25 cellular contexts compared by ENCODE assay signal in genomic region chr21:42572906-42573495, GRCh38. TPM values are rescaled to one million over a fixed set of nuclear protein-coding genes. Genes with fewer than 3 reads are reported as not detected.
DNase-seq lines count a peak whose midpoint lies in the region; ATAC-seq and TF ChIP-seq lines count a peak whose summit lies in the region.
"Had no signal": no experiment of that assay in that cellular context is flagged by ENCODE, and none has a peak within 500 bp of the region (broad histone marks: within the 10 kb centered on the region; RNA-seq: fewer than 3 reads in every experiment).

No MANE protein-coding gene starts in this region.

- TF ChIP-seq CTCF in WTC11 (IDR thresholded peaks at IDR 0.05) = no peak
- TF ChIP-seq CTCF in GM20000 (IDR thresholded peaks at IDR 0.05; ENCODE audit: extremely low read depth, missing control alignments) = no peak

- H3K9me3 Mint-ChIP-seq in WTC11 = peaks cover 18% of the 10 kb centered on the region
- H3K9me3 Mint-ChIP-seq in stimulated activated memory B cell treated with anti-CD40 and anti-IgM and Interleukin-4, amounts not matched to agents 10 μg/mL and 1 μg/mL and 100 μg/mL, for 72 hours = peaks cover 11% of the 10 kb centered on the region

- H3K27me3 Mint-ChIP-seq in WTC11 (ENCODE audit: low read depth) = no peaks in the 10 kb centered on the region
- no peaks in the 10 kb centered on the region for H3K27me3 Mint-ChIP-seq in stimulated activated memory B cell treated with anti-CD40 and anti-IgM and Interleukin-4, amounts not matched to agents 10 μg/mL and 1 μg/mL and 100 μg/mL, for 72 hours
- H3K27me3 Mint-ChIP-seq: activated CD4-positive, alpha-beta T cell treated with anti-CD3 and anti-CD28 coated beads, Interleukin-2, amount 10 ng/mL, durations not matched to agents 24 days and 14 days; activated naive CD8-positive, alpha-beta T cell treated with anti-CD3 and anti-CD28 coated beads, Interleukin-2, amount 50 U/mL, for 24 hours; CD4-positive, alpha-beta memory T cell; stimulated activated naive B cell treated with anti-CD40 and anti-IgM and Interleukin-4, amounts not matched to agents 10 μg/mL and 1 μg/mL and 100 μg/mL, for 72 hours had no signal

- H3K36me3 Mint-ChIP-seq in WTC11 = peaks cover 51% of the 10 kb centered on the region
- peaks cover 98% of the 10 kb centered on the region for H3K36me3 Mint-ChIP-seq in stimulated activated memory B cell treated with anti-CD40 and anti-IgM and Interleukin-4, amounts not matched to agents 10 μg/mL and 1 μg/mL and 100 μg/mL, for 72 hours

- CTCF ChIA-PET in WTC11 (lab: Charles Lee) = interaction anchor here (0.6 kb wide), 1 partner anchor 81 kb away, joined by 3 read pairs; the partner anchor contains the start of gene PDE9A

- POLR2A ChIA-PET in WTC11 (lab: Charles Lee) = no interaction called here

- peak; percentile 8 for DNase-seq in activated T-cell treated with anti-CD3 and anti-CD28 coated beads, Interleukin-2, amount 50 U/mL, for 1 hour
- no peak for DNase-seq in activated T-cell treated with anti-CD3 and anti-CD28 coated beads for 4 hours
- peak; percentile 4 for DNase-seq in WTC11 (ENCODE audit: low spot score)
- DNase-seq in islet precursor cell = peak; percentile 43
- no peak for DNase-seq in GM19240 (ENCODE audit: insufficient read length, low spot score)
- no peak for DNase-seq in GM20000 (ENCODE audit: low spot score)
- DNase-seq in DMS 273 (lab: John Stamatoyannopoulos, UW; ENCODE audit: unreplicated experiment) = no peak
- DNase-seq: activated CD4-positive, alpha-beta T cell treated with anti-CD3 and anti-CD28 coated beads, Interleukin-2, amount 10 ng/mL, durations not matched to agents 24 days and 14 days; activated naive CD8-positive, alpha-beta T cell treated with anti-CD3 and anti-CD28 coated beads, Interleukin-2, amount 50 U/mL, for 24 hours; CD4-positive, alpha-beta memory T cell; dermis blood vessel endothelial cell; left ventricle myocardium superior; NCI-H1048; NCI-H2107; NCI-H446; NCI-H748 treated with DMSO at 0.1 percent for 48 hours; occipital lobe; SHP77 treated with DMSO at 0.1 percent for 48 hours; stimulated activated naive B cell treated with anti-CD40 and anti-IgM and Interleukin-4, amounts not matched to agents 10 μg/mL and 1 μg/mL and 100 μg/mL, for 72 hours; T-helper 2 cell had no signal

- no peak overlapping the region for H3K27ac Mint-ChIP-seq in WTC11
- peak overlapping the region; percentile 35 for H3K27ac Mint-ChIP-seq in stimulated activated memory B cell treated with anti-CD40 and anti-IgM and Interleukin-4, amounts not matched to agents 10 μg/mL and 1 μg/mL and 100 μg/mL, for 72 hours
- H3K27ac Mint-ChIP-seq: activated CD4-positive, alpha-beta T cell treated with anti-CD3 and anti-CD28 coated beads, Interleukin-2, amount 10 ng/mL, durations not matched to agents 24 days and 14 days; activated naive CD8-positive, alpha-beta T cell treated with anti-CD3 and anti-CD28 coated beads, Interleukin-2, amount 50 U/mL, for 24 hours; endodermal cell; GM23338; mesothelial cell of epicardium; stimulated activated naive B cell treated with anti-CD40 and anti-IgM and Interleukin-4, amounts not matched to agents 10 μg/mL and 1 μg/mL and 100 μg/mL, for 72 hours had no signal

- H3K4me3 Mint-ChIP-seq in WTC11 = no peak overlapping the region
- H3K4me3 Mint-ChIP-seq in stimulated activated memory B cell treated with anti-CD40 and anti-IgM and Interleukin-4, amounts not matched to agents 10 μg/mL and 1 μg/mL and 100 μg/mL, for 72 hours = no peak overlapping the region
- H3K4me3 Mint-ChIP-seq: activated CD4-positive, alpha-beta T cell treated with anti-CD3 and anti-CD28 coated beads, Interleukin-2, amount 10 ng/mL, durations not matched to agents 24 days and 14 days; activated naive CD8-positive, alpha-beta T cell treated with anti-CD3 and anti-CD28 coated beads, Interleukin-2, amount 50 U/mL, for 24 hours; CD4-positive, alpha-beta memory T cell; endodermal cell; GM23338; mesothelial cell of epicardium; stimulated activated naive B cell treated with anti-CD40 and anti-IgM and Interleukin-4, amounts not matched to agents 10 μg/mL and 1 μg/mL and 100 μg/mL, for 72 hours had no signal

- ATAC-seq in WTC11 = no peak
- ATAC-seq in stimulated activated memory B cell treated with anti-CD40 and anti-IgM and Interleukin-4, amounts not matched to agents 10 μg/mL and 1 μg/mL and 100 μg/mL, for 72 hours = no peak
- ATAC-seq: activated naive CD8-positive, alpha-beta T cell treated with anti-CD3 and anti-CD28 coated beads, Interleukin-2, amount 50 U/mL, for 24 hours; esophagus mucosa; GM23338; left ventricle myocardium superior; stimulated activated naive B cell treated with anti-CD40 and anti-IgM and Interleukin-4, amounts not matched to agents 10 μg/mL and 1 μg/mL and 100 μg/mL, for 72 hours had no signal

- no peaks in the 10 kb centered on the region for H3K4me1 Mint-ChIP-seq in WTC11
- no peaks in the 10 kb centered on the region for H3K4me1 Mint-ChIP-seq in stimulated activated memory B cell treated with anti-CD40 and anti-IgM and Interleukin-4, amounts not matched to agents 10 μg/mL and 1 μg/mL and 100 μg/mL, for 72 hours
- H3K4me1 Mint-ChIP-seq: activated CD4-positive, alpha-beta T cell treated with anti-CD3 and anti-CD28 coated beads, Interleukin-2, amount 10 ng/mL, durations not matched to agents 24 days and 14 days; activated naive CD8-positive, alpha-beta T cell treated with anti-CD3 and anti-CD28 coated beads, Interleukin-2, amount 50 U/mL, for 24 hours; CD4-positive, alpha-beta memory T cell; endodermal cell; GM23338; mesothelial cell of epicardium; stimulated activated naive B cell treated with anti-CD40 and anti-IgM and Interleukin-4, amounts not matched to agents 10 μg/mL and 1 μg/mL and 100 μg/mL, for 72 hours had no signal

TF ChIP-seq in WTC11, 78 proteins besides CTCF, POLR2A, EP300 and RAD21 (continues in another document):
- TF ChIP-seq RELA (CRISPR knock-in tag; IDR thresholded peaks at IDR 0.05; ENCODE audit: borderline replicate concordance) (no peak), ZNF425 (CRISPR knock-in tag; conservative IDR thresholded peaks at IDR 0.05) (no peak), ERG (CRISPR knock-in tag; IDR thresholded peaks at IDR 0.05) (no peak), MLX (CRISPR knock-in tag; IDR thresholded peaks at IDR 0.05) (no peak), ZNF219 (CRISPR knock-in tag; IDR thresholded peaks at IDR 0.05; ENCODE audit: borderline replicate concordance) (no peak), MAX (CRISPR knock-in tag; IDR thresholded peaks at IDR 0.05) (no peak), IRF2 (CRISPR knock-in tag; IDR thresholded peaks at IDR 0.05; ENCODE audit: borderline replicate concordance, low read depth) (no peak)

RNA-seq across cellular contexts. Expression of gene SLC37A1, which starts 59.3 kb away (rescaled TPM):
- 22.7 to 26.3 TPM (median 25.8 TPM) in 3 replicates for total RNA-seq in WTC11 (2021)

Comparison
In these comparisons a context has a peak if more than half of its experiments do, and no peak if none do; other contexts are left out.
1. DNase-seq: peak in activated T-cell treated with anti-CD3 and anti-CD28 coated beads, Interleukin-2, amount 50 U/mL, for 1 hour (single experiment), WTC11 (single experiment) and islet precursor cell (single experiment); none in activated T-cell treated with anti-CD3 and anti-CD28 coated beads for 4 hours (single experiment), GM19240 (single experiment), GM20000 (single experiment) and DMS 273 (single experiment).